Comparison of ENCODE assay signal across 9 cellular contexts in the genomic region with DNA sequence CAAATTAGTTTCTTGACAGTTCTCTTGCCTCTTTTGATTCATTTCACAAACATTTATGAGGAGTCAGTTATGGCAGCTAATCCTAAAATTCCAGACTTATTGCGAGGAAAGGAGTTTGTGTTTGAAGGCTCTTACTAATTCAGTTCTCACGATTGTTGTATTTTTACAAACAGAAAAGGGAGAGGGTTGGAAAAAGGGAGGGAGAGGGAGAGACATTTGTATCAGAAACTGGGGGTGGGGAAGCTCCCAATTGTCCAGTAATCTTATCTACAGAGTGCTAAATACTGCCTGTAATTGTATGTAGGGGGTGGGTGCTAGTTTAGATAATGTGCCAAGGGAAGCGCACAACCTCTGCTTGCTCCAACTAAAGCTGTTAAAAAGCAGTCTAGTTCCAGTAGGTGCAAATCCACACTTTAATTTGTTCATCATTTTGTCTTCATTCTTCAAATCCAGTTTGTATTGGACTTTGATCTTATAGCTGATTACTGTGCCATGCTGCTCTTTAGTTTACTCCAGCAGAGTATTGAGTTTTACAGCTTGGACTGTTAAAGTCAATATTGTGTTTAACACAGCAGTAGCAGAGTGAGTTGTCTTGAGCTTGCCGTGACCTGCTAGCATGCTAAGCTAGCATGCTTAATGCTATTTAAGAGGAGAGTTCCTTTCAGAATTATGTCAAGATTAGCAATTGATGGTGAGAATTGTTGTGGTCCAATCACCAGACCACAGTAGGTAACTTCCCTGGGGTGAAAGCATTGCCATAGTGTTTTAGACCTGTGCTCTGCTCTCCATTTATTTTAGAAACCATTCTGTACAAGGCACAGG. TPM values are rescaled to one million over a fixed set of nuclear protein-coding genes. Genes with fewer than 3 reads are reported as not detected.
A peak's percentile ranks its signal among the peaks of the same experiment; 100 is the strongest.
DNase-seq lines count a peak whose midpoint lies in the region; ATAC-seq and TF ChIP-seq lines count a peak whose summit lies in the region.
"Had no signal": no experiment of that assay in that cellular context is flagged by ENCODE, and none has a peak within 500 bp of the region (broad histone marks: within the 10 kb centered on the region; RNA-seq: fewer than 3 reads in every experiment).

No MANE protein-coding gene starts in this region.

- no peak overlapping the region for H3K18ac ChIP-seq in H9 (ENCODE audit: insufficient read length, low read depth, low read length)

- CTCF ChIA-PET in RWPE1 (lab: Yijun Ruan, JAX), result interaction anchor here (0.5 to 0.6 kb wide), 3 partner anchors 12 to 45 kb away, joined by 3 read pairs; no protein-coding TSS in a partner anchor

- no peak overlapping the region for H2AK5ac ChIP-seq in H9 (ENCODE audit: insufficient read length, low read length)

- POLR2A ChIA-PET in RWPE1 (lab: Yijun Ruan, JAX; ENCODE audit: low non-redundant PET), result interaction anchor here (0.6 to 0.7 kb wide), 3 partner anchors 13 to 293 kb away, joined by 3 to 6 read pairs (median 3); no protein-coding TSS in a partner anchor

- no peaks in the 10 kb centered on the region for H4K20me1 ChIP-seq in H9 (ENCODE audit: control insufficient read depth, insufficient read depth, insufficient read length)

- no peak overlapping the region for H2BK5ac ChIP-seq in H9 (ENCODE audit: insufficient read length, low read length)

- H3K9me3 ChIP-seq in stomach (no peaks in the 10 kb centered on the region), H9 (ENCODE audit: control insufficient read depth, low read depth, low read length) (no peaks in the 10 kb centered on the region)

- H3K4me3 Mint-ChIP-seq in H9, result no peak overlapping the region

- no peak overlapping the region for H3K23ac ChIP-seq in H9 (ENCODE audit: insufficient read length, low read depth, low read length)

- H3K79me2 ChIP-seq in H9 (ENCODE audit: insufficient read depth, low read length), result no peaks in the 10 kb centered on the region

- H2BK15ac ChIP-seq in H9 (ENCODE audit: low read depth, low read length), result no peak overlapping the region

- H3K4me1 ChIP-seq in stomach (peaks cover 46 to 89% (median 80%) of the 10 kb centered on the region in 4 donors), H9 (ENCODE audit: insufficient read depth, low read length) (no peaks in the 10 kb centered on the region)

- no peaks in the 10 kb centered on the region for H3K79me1 ChIP-seq in H9 (ENCODE audit: insufficient read depth, low read depth, low read length, poor library complexity, severe bottlenecking)

- no peak overlapping the region for H2AFZ ChIP-seq in H9 (ENCODE audit: low read length)

- TF ChIP-seq POLR2A in stomach (IDR thresholded peaks at IDR 0.05), result no peak

- peak; percentile 25 for DNase-seq in NCI-H146 (lab: John Stamatoyannopoulos, UW)
- peak; percentile 38 for DNase-seq in fibroblast of peridontal ligament (ENCODE audit: extremely low read depth)
- DNase-seq in stomach, result no peak
- DNase-seq in RWPE1 (ENCODE audit: low spot score), result no peak
- DNase-seq in sciatic nerve (ENCODE audit: low spot score), result no peak
- DNase-seq in H9, result no peak
- DNase-seq: cortex of kidney; stimulated activated CD4-positive, alpha-beta T cell treated with anti-CD3 and anti-CD28 coated beads, Interleukin-4, amount 100 ng/mL, for 1 hour had no signal

- H3K9me3 Mint-ChIP-seq in H9, result no peaks in the 10 kb centered on the region

- H3K4ac ChIP-seq in H9 (ENCODE audit: low read depth, low read length), result no peak overlapping the region

- H2BK12ac ChIP-seq in H9 (ENCODE audit: insufficient read length, low read depth, low read length), result no peak overlapping the region

- H4K8ac ChIP-seq in H9 (replicated peaks; ENCODE audit: insufficient read length, low read depth, low read length), result no peak overlapping the region

- no peaks in the 10 kb centered on the region for H3K27me3 Mint-ChIP-seq in H9 (ENCODE audit: low read depth)

- no peak overlapping the region for H3K27ac Mint-ChIP-seq in H9

- peaks cover 20 to 41% of the 10 kb centered on the region in 2 experiments for H3K4me1 Mint-ChIP-seq in H9

- H3K36me3 ChIP-seq in stomach, result no peaks in the 10 kb centered on the region

- H3K36me3 Mint-ChIP-seq in H9 (ENCODE audit: insufficient read depth in 1 of 3, low read depth in 3 of 3), result no peaks in the 10 kb centered on the region

- no peak for TF ChIP-seq EP300 in stomach (IDR thresholded peaks at IDR 0.05)

- H2BK120ac ChIP-seq in H9 (ENCODE audit: low read depth, low read length, poor library complexity, severe bottlenecking), result no peak overlapping the region

- peak; percentile 51 for ATAC-seq in GM21381 (IDR thresholded peaks at IDR 0.05; ENCODE audit: unreplicated experiment)
- no peak for ATAC-seq in sciatic nerve

- 25 to 34% (median 31%) methylated on average over 4 of the region's 4 CpGs for WGBS in stomach, 5 donors
- no CpG with 5 or more reads among the region's 4 CpGs for WGBS in H9 (ENCODE audit: extremely low coverage, insufficient read length, low lambda C conversion rate)

- TF ChIP-seq CTCF in stomach (IDR thresholded peaks at IDR 0.05) (no peak), RWPE1 (conservative IDR thresholded peaks at IDR 0.05; ENCODE audit: low read depth) (no peak), H9 (conservative IDR thresholded peaks at IDR 0.05) (no peak)

- H3K9ac ChIP-seq in H9 (ENCODE audit: extremely low read depth, insufficient read length, low read length), result no peak overlapping the region

- H3K27me3 ChIP-seq in stomach (no peaks in the 10 kb centered on the region), H9 (ENCODE audit: insufficient read depth, low read length) (no peaks in the 10 kb centered on the region)

- H3K27ac ChIP-seq in stomach, result peak overlapping the region; percentile 31 to 79 (median 68)
- H3K27ac ChIP-seq in RWPE1, result no peak overlapping the region
- H3K27ac ChIP-seq in H9 (ENCODE audit: insufficient read length, low read depth, low read length), result no peak overlapping the region

- no peak overlapping the region for H3K4me2 ChIP-seq in H9 (ENCODE audit: insufficient read depth, insufficient read length, low read length)

- intact Hi-C loops in stomach (cut with DNase I; ENCODE audit: low total_unique reads), result no loop called here
- intact Hi-C loops in sciatic nerve (cut with DNase I), result no loop called here

- H3K23me2 ChIP-seq in H9 (ENCODE audit: insufficient read length, low read depth, low read length, poor library complexity, severe bottlenecking), result no peaks in the 10 kb centered on the region

- no peak overlapping the region for H3K14ac ChIP-seq in H9 (ENCODE audit: insufficient read depth, low read length)

- no peak overlapping the region for H3T11ph ChIP-seq in H9 (ENCODE audit: low read length)

- no peak overlapping the region for H4K5ac ChIP-seq in H9 (ENCODE audit: insufficient read length, low read depth, low read length)

- no peak overlapping the region for H3K4me3 ChIP-seq in stomach

- H4K91ac ChIP-seq in H9 (ENCODE audit: insufficient read length, low read depth, low read length), result no peak overlapping the region

- H2BK20ac ChIP-seq in H9 (ENCODE audit: low read depth, low read length, poor library complexity, severe bottlenecking), result no peak overlapping the region

- no peak overlapping the region for H3K56ac ChIP-seq in H9 (ENCODE audit: insufficient read length, low read depth, low read length)

RNA-seq across cellular contexts. Expression of a gene that starts 13.9 kb away (rescaled TPM):
- total RNA-seq in stomach (100 to 1,000 TPM in 1 of 5 donors, 10 to 100 TPM in 4; 28.7 to 109 (median 38.8) TPM), sciatic nerve (48.7 TPM), H9 (2021) (9.6 and 11.4 TPM in 2 replicates)
- 10 to 100 TPM in 1 of 3 donors, 1 to 10 TPM in 2; 4.8 to 15.7 (median 6.8) TPM for polyA plus RNA-seq in stomach

RNA-seq across cellular contexts. Expression of a gene that starts 59.6 kb away (rescaled TPM):
- total RNA-seq in stomach (10 to 100 TPM in 4 of 5 donors, 1 to 10 TPM in 1; 1.2 to 98.5 (median 12.9) TPM), sciatic nerve (17.2 TPM), H9 (2021) (50.2 and 53.5 TPM in 2 replicates)
- polyA plus RNA-seq in stomach, result 10 to 100 TPM; 18.3 to 22.1 (median 20.9) TPM

Comparison
In these comparisons a context has a peak if more than half of its experiments do, and no peak if none do; other contexts are left out.
1. DNase-seq: peak in NCI-H146 (single experiment) and fibroblast of peridontal ligament (single experiment); none in stomach (single experiment), RWPE1 (single experiment), sciatic nerve (single experiment) and H9 (single experiment).
2. H3K27ac ChIP-seq: peak in stomach (5 of 5); none in RWPE1 (single experiment) and H9 (single experiment).